Comparison of ENCODE assay signal across 8 cellular contexts in the genomic region with DNA sequence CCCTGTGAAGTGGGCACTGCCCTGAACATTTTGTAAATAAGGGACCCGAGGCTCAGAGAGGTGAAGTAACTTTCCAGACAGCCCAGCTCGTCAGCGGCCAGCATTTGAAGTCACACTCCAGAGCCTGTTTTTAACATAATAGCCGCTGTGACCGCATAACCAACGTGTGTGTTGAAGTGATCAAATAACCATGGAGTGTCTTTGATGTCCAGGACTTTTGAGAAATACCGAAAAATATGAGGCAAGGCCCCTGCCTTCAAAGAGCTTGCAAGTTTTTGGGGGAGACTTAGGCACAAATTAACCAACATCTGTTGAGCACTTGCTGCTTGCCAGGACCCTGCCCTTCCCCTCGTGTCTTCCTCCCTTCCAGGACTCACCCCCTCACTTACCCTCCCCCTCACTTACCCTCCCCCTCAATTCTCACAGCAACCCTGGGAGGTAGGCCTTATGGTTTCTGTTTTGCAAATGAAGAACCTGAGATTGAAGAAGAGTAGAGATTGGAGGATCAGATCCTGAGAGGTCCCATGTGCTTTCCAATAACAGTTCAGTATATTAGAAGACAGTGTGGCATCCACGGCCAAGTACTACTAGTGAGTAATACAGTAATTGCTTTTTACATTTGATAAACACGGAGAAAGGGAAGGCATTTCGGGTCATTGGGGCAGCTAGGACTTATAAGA. TPM values are rescaled to one million over a fixed set of nuclear protein-coding genes. Genes with fewer than 3 reads are reported as not detected.
DNase-seq lines count a peak whose midpoint lies in the region; ATAC-seq and TF ChIP-seq lines count a peak whose summit lies in the region.

No MANE protein-coding gene starts in this region.

- TF ChIP-seq EP300 in SK-N-SH (IDR thresholded peaks at IDR 0.05; ENCODE audit: borderline replicate concordance in 1 of 2, low read depth in 1 of 2, low read length in 1 of 2) = no peak

- no peaks in the 10 kb centered on the region for H3K9me3 ChIP-seq in SK-N-SH
- H3K9me3 ChIP-seq in iPS DF 6.9 (ENCODE audit: control insufficient read depth, insufficient read depth, low read length) = no peaks in the 10 kb centered on the region
- H3K9me3 ChIP-seq in skeletal muscle tissue (ENCODE audit: control insufficient read depth in 3 of 3, low read length in 3 of 3) = no peaks in the 10 kb centered on the region

- H3K9me2 ChIP-seq in SK-N-SH = no peaks in the 10 kb centered on the region

- no peaks in the 10 kb centered on the region; the same call in 1 of the 2 replicates for H4K20me1 ChIP-seq in SK-N-SH (ENCODE audit: insufficient read depth)

- H3K4me3 ChIP-seq in SK-N-SH (ENCODE audit: low read depth in 2 of 2, low read length in 1 of 2) = peak overlapping the region; percentile 66 to 91
- H3K4me3 ChIP-seq in iPS DF 6.9 (ENCODE audit: low read length) = peak overlapping the region; percentile 95; the same call in 1 of the 2 replicates
- peak overlapping the region; percentile 91 to 99 (median 92) for H3K4me3 ChIP-seq in skeletal muscle tissue (ENCODE audit: low read length in 3 of 3)

- H3K9ac ChIP-seq in SK-N-SH (peak overlapping the region; percentile 89), skeletal muscle tissue (ENCODE audit: low read depth in 1 of 3, low read length in 3 of 3) (peak overlapping the region; percentile 86 to 98 (median 93))

- CTCF ChIA-PET in SK-N-SH (lab: Yijun Ruan, JAX) = interaction anchor here (0.6 to 1.5 kb wide), 4 partner anchors 85 to 241 kb away, joined by 3 to 6 read pairs (median 4); partner anchors contain the start of gene LRIG2

- peak; percentile 37 for ATAC-seq in GM21528 (IDR thresholded peaks at IDR 0.05; ENCODE audit: low FRiP score, unreplicated experiment)

- peaks cover 20% of the 10 kb centered on the region for H3F3A ChIP-seq in SK-N-SH (replicated peaks; ENCODE audit: insufficient read depth)

- WGBS in SK-N-SH (ENCODE audit: low lambda C conversion rate) = 28% methylated on average over 9 of the region's 11 CpGs
- no CpG with 5 or more reads among the region's 11 CpGs for WGBS in iPS DF 6.9 (ENCODE audit: insufficient coverage, insufficient read length)

- peak overlapping the region; percentile 72 for H2AFZ ChIP-seq in SK-N-SH (ENCODE audit: low read depth)

- H3K4me1 ChIP-seq in SK-N-SH (ENCODE audit: control insufficient read depth in 1 of 2, insufficient read depth in 2 of 2, low read depth in 1 of 2, low read length in 1 of 2) = peaks cover 18 to 21% of the 10 kb centered on the region in 2 experiments; a peak in 3 of 4 replicates
- H3K4me1 ChIP-seq in iPS DF 6.9 (ENCODE audit: control insufficient read depth, insufficient read depth, low read length) = no peaks in the 10 kb centered on the region
- peaks cover 19 to 23% (median 19%) of the 10 kb centered on the region in 3 donors for H3K4me1 ChIP-seq in skeletal muscle tissue (ENCODE audit: control insufficient read depth in 3 of 3, insufficient read depth in 3 of 3, low read length in 3 of 3)

- H3K4me2 ChIP-seq in SK-N-SH = peak overlapping the region; percentile 93

- H3K27ac ChIP-seq in SK-N-SH (ENCODE audit: low read depth in 2 of 2, low read length in 1 of 2) (peak overlapping the region; percentile 19 to 88; a peak in 2 of 4 replicates), angular gyrus (ENCODE audit: low read depth, low read length) (peak overlapping the region; percentile 95), iPS DF 6.9 (ENCODE audit: low read length) (no peak overlapping the region), skeletal muscle tissue (ENCODE audit: low read depth, low read length) (peak overlapping the region; percentile 95)

- TF ChIP-seq CTCF in SK-N-SH (IDR thresholded peaks at IDR 0.05) = no peak

- TF ChIP-seq RAD21 in SK-N-SH (IDR thresholded peaks at IDR 0.05; ENCODE audit: low read length) = no peak

- no peaks in the 10 kb centered on the region for H3K27me3 ChIP-seq in SK-N-SH (ENCODE audit: insufficient read depth)
- H3K27me3 ChIP-seq in iPS DF 6.9 (ENCODE audit: control insufficient read depth, insufficient read depth, low read length) = no peaks in the 10 kb centered on the region
- H3K27me3 ChIP-seq in skeletal muscle tissue (ENCODE audit: control insufficient read depth in 3 of 3, insufficient read depth in 3 of 3, low read length in 3 of 3) = no peaks in the 10 kb centered on the region

- H3K36me3 ChIP-seq in SK-N-SH (replicated peaks in 1 of 2; ENCODE audit: control insufficient read depth in 1 of 2, insufficient read depth in 2 of 2, low read length in 1 of 2) (peaks cover 2 to 17% of the 10 kb centered on the region in 2 experiments), iPS DF 6.9 (ENCODE audit: control insufficient read depth, insufficient read depth, low read length) (no peaks in the 10 kb centered on the region; the same call in 1 of the 2 replicates), skeletal muscle tissue (ENCODE audit: control insufficient read depth in 3 of 3, insufficient read depth in 3 of 3, low read length in 3 of 3) (peaks cover 0 to 4% (median 0%) of the 10 kb centered on the region in 3 donors)

- peak; percentile 88 for DNase-seq in Daoy (ENCODE audit: low read depth)
- peak; percentile 47 for DNase-seq in HuH-7 (ENCODE audit: low spot score)
- peak; percentile 48 for DNase-seq in SK-N-SH
- peak; percentile 54 for DNase-seq in iPS DF 6.9 (ENCODE audit: low read depth, low spot score)
- DNase-seq in ecto neural progenitor cell (ENCODE audit: low spot score) = no peak

- H3K79me2 ChIP-seq in SK-N-SH (ENCODE audit: insufficient read depth) = peaks cover 89% of the 10 kb centered on the region

- POLR2A ChIA-PET in SK-N-SH (lab: Yijun Ruan, JAX) = interaction anchor here (0.6 kb wide), 1 partner anchor 70 kb away, joined by 5 read pairs; no protein-coding TSS in a partner anchor

TF ChIP-seq in SK-N-SH, 30 proteins besides CTCF, POLR2A, EP300 and RAD21:
- TF ChIP-seq MAX (IDR thresholded peaks at IDR 0.05; ENCODE audit: low read depth) (peak; percentile 45; the same call in 1 of the 2 replicates), CHD2 (IDR thresholded peaks at IDR 0.05; ENCODE audit: low read length, partially characterized antibody) (peak; percentile 68), TCF12 (IDR thresholded peaks at IDR 0.05) (no peak)

RNA-seq across cellular contexts. Expression of gene SLC16A1, which starts 1.3 kb away (rescaled TPM):
- 126 and 139 TPM in 2 replicates for total RNA-seq in Daoy (2014; rRNA removed; shearing (Covaris generic))
- 34.2 and 49.0 TPM in 2 replicates for polyA plus RNA-seq in SK-N-SH (2012; rRNA removed)
- polyA plus RNA-seq in SK-N-SH (2012; cell fraction: cytosol; rRNA removed) = 31.6 and 39.7 TPM in 2 replicates
- 14.7 and 37.7 TPM in 2 replicates for polyA plus RNA-seq in SK-N-SH (2012; cell fraction: nucleus; rRNA removed)
- total RNA-seq in skeletal muscle tissue = 40.2 TPM
